Comparison of ENCODE assay signal across 15 cellular contexts in genomic region chr1:64229307-64229706, GRCh38. TPM values are rescaled to one million over a fixed set of nuclear protein-coding genes. Genes with fewer than 3 reads are reported as not detected.
"Had no signal": no experiment of that assay in that cellular context is flagged by ENCODE, and none has a peak within 500 bp of the region (broad histone marks: within the 10 kb centered on the region; RNA-seq: fewer than 3 reads in every experiment).

No MANE protein-coding gene starts in this region.

- H3K9me3 ChIP-seq: pancreas had no signal

- DNase-seq: activated CD4-positive, alpha-beta T cell treated with anti-CD3 and anti-CD28 coated beads, Interleukin-2, amount 50 U/mL, for 4 hours; activated CD4-positive, CD25-positive, alpha-beta regulatory T cell treated with anti-CD3 and anti-CD28 coated beads, Interleukin-2, amount 50 U/mL, for 72 hours; activated T-cell treated with anti-CD3 and anti-CD28 coated beads, Interleukin-2, amount 50 U/mL, for 1 hour; brain microvascular endothelial cell; dorsolateral prefrontal cortex; hippocampal formation; naive B cell; pancreas; retina had no signal

- H3K4me1 ChIP-seq: pancreas had no signal

- ATAC-seq: activated naive CD4-positive, alpha-beta T cell treated with anti-CD3 and anti-CD28 coated beads, Interleukin-2, amount 50 U/mL, for 72 hours; pancreas had no signal

- H3K27me3 ChIP-seq: brain microvascular endothelial cell, pancreas had no signal

- H3K4me3 ChIP-seq: dorsolateral prefrontal cortex, lung, pancreas had no signal

- H3K36me3 ChIP-seq: brain microvascular endothelial cell, pancreas had no signal

- H3K27ac ChIP-seq: brain microvascular endothelial cell, dorsolateral prefrontal cortex, pancreas had no signal

RNA-seq across cellular contexts. Expression of gene UBE2U, which starts 25.9 kb away (rescaled TPM):
- total RNA-seq: glomerular endothelial cell, lung, skeletal muscle tissue had no signal
- polyA plus RNA-seq: esophagus, lung, thymus had no signal
